In the genomic region with DNA sequence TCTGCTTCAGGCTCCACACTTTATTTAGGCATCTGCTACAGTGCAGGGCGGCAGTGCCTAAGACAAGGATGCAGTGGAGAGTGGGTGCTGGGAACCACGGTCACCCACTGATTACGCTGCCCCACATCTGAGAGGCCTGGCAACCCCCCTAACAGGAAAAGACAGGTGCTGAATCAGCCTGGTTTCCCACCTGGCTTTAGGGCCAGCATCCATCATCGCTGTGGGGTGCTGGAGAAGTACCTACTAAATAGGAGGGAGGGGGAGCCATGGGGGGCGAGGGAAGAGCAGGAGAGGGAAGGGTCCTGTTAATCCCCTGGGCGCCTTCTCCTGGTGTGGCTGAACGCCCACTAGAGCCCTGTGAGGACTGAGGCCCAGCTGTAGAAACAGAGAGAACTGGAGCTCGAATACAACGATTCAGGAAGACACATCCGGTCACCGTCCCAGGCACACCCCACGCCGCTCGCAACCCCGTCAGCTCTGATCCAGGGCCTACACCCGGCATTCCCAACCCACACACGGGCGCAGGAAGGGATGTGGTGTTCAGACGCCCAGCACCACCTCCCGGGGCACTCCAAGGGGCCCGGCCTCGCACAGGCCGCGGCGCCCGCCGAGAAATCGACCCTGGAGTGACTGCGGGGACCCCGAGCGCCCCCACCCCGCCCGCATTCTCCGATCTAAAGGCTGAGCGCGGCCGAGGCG, we compare ENCODE assay signal across 8 cellular contexts. TPM values are rescaled to one million over a fixed set of nuclear protein-coding genes. Genes with fewer than 3 reads are reported as not detected.
DNase-seq lines count a peak whose midpoint lies in the region; ATAC-seq and TF ChIP-seq lines count a peak whose summit lies in the region.

No MANE protein-coding gene starts in this region.

- peak in 1 of 2 donors; percentile 55 for TF ChIP-seq EP300 in tibial nerve (IDR thresholded peaks at IDR 0.05)

- DNase-seq in NK-92 treated with Interleukin-12 subunit alpha and Interleukin-12 subunit beta, amount 100 ng/mL, for 24 hours (lab: John Stamatoyannopoulos, UW): peak; percentile 30
- DNase-seq in NK-92 (lab: John Stamatoyannopoulos, UW; ENCODE audit: unreplicated experiment) (no peak), NCI-H2029 (lab: John Stamatoyannopoulos, UW) (peak; percentile 8), fibroblast of gingiva (ENCODE audit: low read depth) (peak; percentile 73), tibial nerve (ENCODE audit: low spot score in 2 of 2) (peak; percentile 37 to 47)
- peak; percentile 50 for DNase-seq in activated CD8-positive, alpha-beta memory T cell treated with anti-CD3 and anti-CD28 coated beads, Interleukin-2, amount 10 ng/mL, durations not matched to agents 7 days and 5 days

- peak overlapping the region; percentile 92 for H3K27ac Mint-ChIP-seq in activated CD8-positive, alpha-beta memory T cell treated with anti-CD3 and anti-CD28 coated beads, Interleukin-2, amount 10 ng/mL, durations not matched to agents 7 days and 5 days
- H3K27ac Mint-ChIP-seq in nephron: peak overlapping the region; percentile 78 to 99 (median 98)

- H3K4me1 Mint-ChIP-seq in activated CD8-positive, alpha-beta memory T cell treated with anti-CD3 and anti-CD28 coated beads, Interleukin-2, amount 10 ng/mL, durations not matched to agents 7 days and 5 days: peaks cover 49% of the 10 kb centered on the region
- H3K4me1 Mint-ChIP-seq in nephron: peaks cover 26% of the 10 kb centered on the region

- peak overlapping the region; percentile 82 to 94 (median 90) for H3K27ac ChIP-seq in tibial nerve

- H3K36me3 ChIP-seq in tibial nerve: peaks cover 0 to 39% (median 0%) of the 10 kb centered on the region in 3 donors

- CTCF ChIA-PET in activated CD8-positive, alpha-beta memory T cell treated with anti-CD3 and anti-CD28 coated beads, Interleukin-2, amount 10 ng/mL, durations not matched to agents 7 days and 5 days (lab: Charles Lee): interaction anchor here (0.9 kb wide), 1 partner anchor 10 kb away, joined by 3 read pairs; no protein-coding TSS in a partner anchor

- H3K9me3 Mint-ChIP-seq in activated CD8-positive, alpha-beta memory T cell treated with anti-CD3 and anti-CD28 coated beads, Interleukin-2, amount 10 ng/mL, durations not matched to agents 7 days and 5 days (ENCODE audit: low read depth): no peaks in the 10 kb centered on the region
- H3K9me3 Mint-ChIP-seq in nephron: no peaks in the 10 kb centered on the region

- peak overlapping the region; percentile 79 for H3K4me3 Mint-ChIP-seq in activated CD8-positive, alpha-beta memory T cell treated with anti-CD3 and anti-CD28 coated beads, Interleukin-2, amount 10 ng/mL, durations not matched to agents 7 days and 5 days
- peak overlapping the region; percentile 87 to 95 (median 87) for H3K4me3 Mint-ChIP-seq in nephron

- TF ChIP-seq POLR2A in tibial nerve (IDR thresholded peaks at IDR 0.05): no peak

- H3K9me3 ChIP-seq in tibial nerve: no peaks in the 10 kb centered on the region

- no peaks in the 10 kb centered on the region for H3K27me3 ChIP-seq in tibial nerve

- H3K36me3 Mint-ChIP-seq in activated CD8-positive, alpha-beta memory T cell treated with anti-CD3 and anti-CD28 coated beads, Interleukin-2, amount 10 ng/mL, durations not matched to agents 7 days and 5 days: peaks cover 25% of the 10 kb centered on the region
- H3K36me3 Mint-ChIP-seq in nephron (ENCODE audit: low read depth): peaks cover 29% of the 10 kb centered on the region

- TF ChIP-seq CTCF in nephron (IDR thresholded peaks at IDR 0.05; ENCODE audit: unreplicated experiment in 3 of 3): no peak
- no peak for TF ChIP-seq CTCF in tibial nerve (IDR thresholded peaks at IDR 0.05)

- peak overlapping the region; percentile 74 to 80 (median 76) for H3K4me3 ChIP-seq in tibial nerve

- H3K4me1 ChIP-seq in tibial nerve: peaks cover 0 to 19% (median 13%) of the 10 kb centered on the region in 4 donors

- H3K27me3 Mint-ChIP-seq in activated CD8-positive, alpha-beta memory T cell treated with anti-CD3 and anti-CD28 coated beads, Interleukin-2, amount 10 ng/mL, durations not matched to agents 7 days and 5 days: no peaks in the 10 kb centered on the region
- no peaks in the 10 kb centered on the region for H3K27me3 Mint-ChIP-seq in nephron (ENCODE audit: low read depth)

- ATAC-seq in HG02759 (IDR thresholded peaks at IDR 0.05; ENCODE audit: unreplicated experiment): peak; percentile 27
- ATAC-seq in activated CD8-positive, alpha-beta memory T cell treated with anti-CD3 and anti-CD28 coated beads, Interleukin-2, amount 10 ng/mL, durations not matched to agents 7 days and 5 days: peak; percentile 7

- 6 to 12% methylated on average over 19 to 38 of the region's 38 CpGs for WGBS in tibial nerve, 2 donors

RNA-seq across cellular contexts. Expression of a gene that starts 0.6 kb away (rescaled TPM):
- 10 to 100 TPM; 66.6 to 85.1 TPM for total RNA-seq in activated CD8-positive, alpha-beta memory T cell treated with anti-CD3 and anti-CD28 coated beads, Interleukin-2, amount 10 ng/mL, durations not matched to agents 7 days and 5 days
- 10 to 100 TPM; 50.4 to 76.3 (median 55.8) TPM for total RNA-seq in tibial nerve
